In the genomic region with DNA sequence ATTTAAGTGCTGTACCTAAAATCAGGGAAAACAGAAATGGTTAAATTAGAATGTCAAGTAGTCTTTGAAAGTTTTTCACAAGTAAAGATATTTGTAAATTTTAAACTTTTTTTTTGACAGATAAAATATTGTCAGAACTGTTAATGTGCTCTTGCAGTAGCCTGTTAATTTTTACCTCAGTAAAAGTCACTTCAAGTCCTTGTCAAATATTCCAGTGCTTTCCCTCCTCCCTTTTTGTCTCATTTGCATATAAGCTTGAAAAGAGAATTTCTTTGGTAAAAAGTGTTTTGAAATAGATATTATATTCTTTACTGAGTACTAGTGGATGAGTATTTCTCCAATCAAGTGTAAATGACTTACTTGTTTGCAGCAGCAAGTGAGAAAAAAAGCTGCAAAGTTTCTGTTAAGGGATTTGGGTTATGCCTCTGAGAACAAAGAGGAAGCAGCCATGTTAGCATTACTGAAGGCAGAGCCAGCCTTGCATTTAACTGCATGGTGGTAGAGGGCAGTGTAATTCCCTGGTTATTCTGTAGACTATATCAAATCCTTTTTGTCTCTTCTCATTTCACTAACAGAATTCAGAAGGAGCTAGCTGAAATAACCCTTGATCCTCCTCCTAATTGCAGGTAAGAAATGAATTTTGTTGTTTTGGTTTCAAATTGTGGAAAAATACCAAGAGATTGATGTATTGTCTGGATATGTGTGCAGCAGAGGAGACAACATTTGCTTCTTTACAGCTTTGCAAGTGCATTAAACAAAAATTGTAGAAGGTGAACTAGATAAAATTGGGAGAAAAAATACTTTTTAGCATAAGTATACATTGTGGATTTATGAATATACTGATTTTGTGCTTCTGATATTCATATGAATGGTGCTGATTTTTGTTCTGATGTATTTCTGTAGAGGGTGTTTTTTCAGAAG, we compare ENCODE assay signal across 8 cellular contexts. TPM values are rescaled to one million over a fixed set of nuclear protein-coding genes. Genes with fewer than 3 reads are reported as not detected.
DNase-seq lines count a peak whose midpoint lies in the region; ATAC-seq and TF ChIP-seq lines count a peak whose summit lies in the region.

No MANE protein-coding gene starts in this region.

- no peaks in the 10 kb centered on the region; the same call in none of the 2 replicates for H3K36me3 ChIP-seq in GM06990 (ENCODE audit: control insufficient read depth, insufficient read depth, low read length)
- H3K36me3 ChIP-seq in HEK293 (ENCODE audit: control insufficient read depth in 2 of 2, insufficient read depth in 1 of 2, low read length in 2 of 2), result peaks cover 0 to 27% of the 10 kb centered on the region in 2 experiments; a peak in 1 of 3 replicates
- H3K36me3 ChIP-seq in Loucy (ENCODE audit: insufficient read depth, low read length), result no peaks in the 10 kb centered on the region
- no peaks in the 10 kb centered on the region for H3K36me3 ChIP-seq in ectodermal cell (ENCODE audit: control insufficient read depth, insufficient read depth, low read length)
- peaks cover 4 to 6% of the 10 kb centered on the region in 2 donors for H3K36me3 ChIP-seq in muscle layer of duodenum (ENCODE audit: control insufficient read depth in 1 of 2, insufficient read depth in 2 of 2, low read length in 2 of 2)

- no peak overlapping the region for H3K9ac ChIP-seq in Loucy (ENCODE audit: low read depth, low read length, poor library complexity, severe bottlenecking)

- no peaks in the 10 kb centered on the region for H3K9me3 ChIP-seq in AG04450 (ENCODE audit: control insufficient read depth, insufficient read depth, low read length)
- no peaks in the 10 kb centered on the region for H3K9me3 ChIP-seq in HEK293 (ENCODE audit: control insufficient read depth, insufficient read depth, low read depth, low read length)
- no peaks in the 10 kb centered on the region for H3K9me3 ChIP-seq in Loucy (ENCODE audit: insufficient read depth, low read depth, low read length)
- no peaks in the 10 kb centered on the region for H3K9me3 ChIP-seq in ectodermal cell (ENCODE audit: control insufficient read depth, low read length)
- no peaks in the 10 kb centered on the region for H3K9me3 ChIP-seq in muscle layer of duodenum (ENCODE audit: control insufficient read depth in 1 of 2, low read length in 2 of 2)

- peak overlapping the region; percentile 91 for H2AFZ ChIP-seq in Loucy (ENCODE audit: low read length)

- H3K4me1 ChIP-seq in HEK293 (ENCODE audit: control insufficient read depth, insufficient read depth, low read length) (peaks cover 5% of the 10 kb centered on the region), Loucy (ENCODE audit: insufficient read depth, low read length, poor library complexity, severe bottlenecking) (no peaks in the 10 kb centered on the region), ectodermal cell (ENCODE audit: control insufficient read depth, insufficient read depth, low read length) (peaks cover 12% of the 10 kb centered on the region), muscle layer of duodenum (ENCODE audit: control insufficient read depth in 1 of 2, insufficient read depth in 2 of 2, low read length in 2 of 2) (peaks cover 15 to 40% of the 10 kb centered on the region in 2 donors)

- no peaks in the 10 kb centered on the region for H3F3A ChIP-seq in Loucy (ENCODE audit: low read depth)

- POLR2A ChIA-PET in AG04450 (lab: Yijun Ruan, JAX) (no interaction called here), HEK293 (lab: Yijun Ruan, JAX) (interaction anchor here (1.0 kb wide), 1 partner anchor 24 kb away, joined by 3 read pairs; no protein-coding TSS in a partner anchor)

- no peaks in the 10 kb centered on the region for H4K20me1 ChIP-seq in Loucy (ENCODE audit: insufficient read depth, low read length, poor library complexity, severe bottlenecking)

- H3K79me2 ChIP-seq in Loucy (ENCODE audit: insufficient read depth, low read length), result no peaks in the 10 kb centered on the region

- TF ChIP-seq CTCF in AG04450 (IDR thresholded peaks at IDR 0.05; ENCODE audit: low read depth, low read length), result peak; percentile 49
- TF ChIP-seq CTCF in GM06990 (IDR thresholded peaks at IDR 0.05; ENCODE audit: insufficient read depth, low read length, poor library complexity, severe bottlenecking), result peak; percentile 56
- peak; percentile 55; the same call in 1 of the 2 replicates for TF ChIP-seq CTCF in HEK293 (tag by site-specific recombination; IDR thresholded peaks at IDR 0.05)
- peak; percentile 59 for TF ChIP-seq CTCF in Loucy (conservative IDR thresholded peaks at IDR 0.05; ENCODE audit: low read length)

- H3K4me2 ChIP-seq in Loucy (ENCODE audit: low read depth, low read length, poor library complexity, severe bottlenecking), result peak overlapping the region; percentile 35

- H3K9me2 ChIP-seq in Loucy (replicated peaks; ENCODE audit: low read depth, low read length), result no peaks in the 10 kb centered on the region

- ATAC-seq in activated CD4-positive, CD25-positive, alpha-beta regulatory T cell treated with anti-CD3 and anti-CD28 coated beads, Interleukin-2, amount 50 U/mL, for 24 hours, result no peak

- DNase-seq in AG04450 (ENCODE audit: low read depth, low spot score) (no peak), GM06990 (ENCODE audit: extremely low read depth, insufficient read length) (no peak), SHP77 treated with DMSO at 0.1 percent for 48 hours (lab: John Stamatoyannopoulos, UW) (peak; percentile 33)

- CTCF ChIA-PET in AG04450 (lab: Charles Lee), result interaction anchor here (0.6 to 1.7 kb wide), 15 partner anchors 9 to 1149 kb away, joined by 3 to 8 read pairs (median 4); no protein-coding TSS in a partner anchor
- CTCF ChIA-PET in HEK293 (lab: Yijun Ruan, JAX), result interaction anchor here (0.6 to 2.2 kb wide), 11 partner anchors 9 to 860 kb away, joined by 3 to 8 read pairs (median 4); no protein-coding TSS in a partner anchor

- H3K27me3 ChIP-seq in AG04450 (ENCODE audit: control insufficient read depth, insufficient read depth, low read length) (no peaks in the 10 kb centered on the region), GM06990 (replicated peaks; ENCODE audit: control insufficient read depth, insufficient read depth, low read length) (no peaks in the 10 kb centered on the region), Loucy (ENCODE audit: insufficient read depth, low read length, poor library complexity, severe bottlenecking) (no peaks in the 10 kb centered on the region), ectodermal cell (ENCODE audit: control insufficient read depth, insufficient read depth, low read length, poor library complexity, severe bottlenecking) (no peaks in the 10 kb centered on the region), muscle layer of duodenum (ENCODE audit: low read depth, low read length) (no peaks in the 10 kb centered on the region)

- H3K27ac ChIP-seq in AG04450 (ENCODE audit: low read depth, low read length), result no peak overlapping the region
- peak overlapping the region; percentile 71 for H3K27ac ChIP-seq in HEK293 (ENCODE audit: extremely low read depth, low read depth, low read length)
- H3K27ac ChIP-seq in ectodermal cell (ENCODE audit: insufficient read depth, low read depth, low read length, poor library complexity, severe bottlenecking), result peak overlapping the region; percentile 91
- peak overlapping the region; percentile 22 for H3K27ac ChIP-seq in muscle layer of duodenum (ENCODE audit: low read length)

- H3K4me3 ChIP-seq in AG04450 (ENCODE audit: low read depth, low read length) (peak overlapping the region; percentile 82), GM06990 (replicated peaks; ENCODE audit: low read depth, low read length) (no peak overlapping the region), HEK293 (ENCODE audit: low read depth, low read length) (peak overlapping the region; percentile 19), Loucy (ENCODE audit: low read length, poor library complexity, severe bottlenecking) (no peak overlapping the region), ectodermal cell (ENCODE audit: insufficient read depth, low read depth, low read length) (peak overlapping the region; percentile 46), muscle layer of duodenum (ENCODE audit: low read depth in 1 of 2, low read length in 2 of 2) (peak overlapping the region in 1 of 2 donors; percentile 14)

TF ChIP-seq in HEK293, 187 proteins besides CTCF, POLR2A, EP300 and RAD21 (continues in another document):
- TF ChIP-seq MYNN (tag by site-specific recombination; IDR thresholded peaks at IDR 0.05; ENCODE audit: borderline replicate concordance) (peak; percentile 28; the same call in 1 of the 2 replicates), ZNF324 (tag by site-specific recombination; IDR thresholded peaks at IDR 0.05) (no peak), ZFP3 (tag by site-specific recombination; IDR thresholded peaks at IDR 0.05; ENCODE audit: low read depth) (no peak), ZNF169 (tag by site-specific recombination; IDR thresholded peaks at IDR 0.05) (no peak)

RNA-seq across cellular contexts. Expression of gene UBE2E3, which starts 3.3 kb away (rescaled TPM):
- 124 and 127 TPM in 2 replicates for polyA plus RNA-seq in AG04450 (2011; rRNA removed)
- polyA minus RNA-seq in AG04450 (2011; rRNA and poly(A)+ RNA removed), result 45.9 and 48.8 TPM in 2 replicates
- 240 TPM for polyA plus RNA-seq in ectodermal cell (2013, experiment 1 of 4)
- polyA plus RNA-seq in ectodermal cell (2013, experiment 2 of 4), result 221 TPM
- polyA plus RNA-seq in ectodermal cell (2013, experiment 3 of 4), result 225 TPM
- 265 TPM for polyA plus RNA-seq in ectodermal cell (2013, experiment 4 of 4)

Comparison
In these comparisons a context has a peak if more than half of its experiments do, and no peak if none do; other contexts are left out.
1. H3K4me3 ChIP-seq: peak in AG04450 (single experiment), HEK293 (single experiment) and ectodermal cell (single experiment); none in GM06990 (single experiment) and Loucy (single experiment).
2. Peak in every context shown above with its lines, with median percentiles within 50 percentile points of each other: CTCF ChIP-seq.